8 cellular contexts compared by ENCODE assay signal in the genomic region with DNA sequence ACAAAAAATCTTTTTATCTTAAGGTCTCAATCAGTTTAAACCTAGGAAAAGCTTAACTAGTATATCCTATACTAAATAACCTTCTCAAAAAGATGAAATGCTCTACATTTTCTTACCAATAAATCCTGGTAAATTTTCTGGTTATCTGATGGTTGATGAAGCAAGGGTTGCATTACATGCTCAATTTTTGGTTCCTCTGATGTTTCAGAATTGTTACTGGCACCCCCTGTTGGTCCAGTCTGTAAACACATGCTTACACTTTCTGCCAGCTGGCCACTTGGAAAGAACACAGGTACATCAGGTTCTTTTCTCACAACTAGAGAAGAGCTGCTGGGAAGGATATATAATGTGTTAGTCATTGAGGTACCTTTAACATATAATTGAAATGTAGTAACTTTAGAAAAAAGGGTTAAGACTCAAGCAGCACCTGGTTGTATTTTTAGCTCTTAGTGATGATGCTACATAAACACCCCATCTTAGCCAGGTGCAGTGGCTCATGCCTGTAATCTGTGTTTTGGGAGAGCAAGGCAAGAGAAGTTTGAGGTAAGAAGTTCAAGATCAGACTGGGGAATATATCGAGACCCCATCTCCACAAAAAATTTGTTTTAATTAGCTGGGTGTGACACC. TPM values are rescaled to one million over a fixed set of nuclear protein-coding genes. Genes with fewer than 3 reads are reported as not detected.
DNase-seq lines count a peak whose midpoint lies in the region; ATAC-seq and TF ChIP-seq lines count a peak whose summit lies in the region.

No MANE protein-coding gene starts in this region.

- H3K27me3 ChIP-seq in SU-DHL-6 (ENCODE audit: low read length) (no peaks in the 10 kb centered on the region), uterus (no peaks in the 10 kb centered on the region)

- H3K4me3 ChIP-seq in SU-DHL-6 (ENCODE audit: insufficient read depth, low read length, poor library complexity, severe bottlenecking) (no peak overlapping the region), uterus (no peak overlapping the region)

- peaks cover 5% of the 10 kb centered on the region; the same call in 1 of the 2 replicates for H3F3A ChIP-seq in SU-DHL-6 (ENCODE audit: insufficient read depth)

- H3K9ac ChIP-seq in SU-DHL-6 (ENCODE audit: low read length), result no peak overlapping the region

- ATAC-seq in left cardiac atrium, result no peak
- ATAC-seq in Right ventricle myocardium superior (ENCODE audit: poor library complexity), result no peak
- ATAC-seq in GM18517 (IDR thresholded peaks at IDR 0.05; ENCODE audit: unreplicated experiment), result no peak

- no peak overlapping the region for H2AFZ ChIP-seq in SU-DHL-6 (ENCODE audit: low read depth, low read length, severe bottlenecking)

- DNase-seq in left cardiac atrium (peak; percentile 29), Right ventricle myocardium superior (no peak), cerebellum (ENCODE audit: low spot score) (peak; percentile 6), medulla oblongata (ENCODE audit: extremely low spot score) (peak; percentile 47), uterus (no peak)

- intact Hi-C loops in left cardiac atrium (cut with DNase I), result loop anchor here in 1 of 2 donors (10.0 kb wide), 1 partner anchor 78 kb away; no protein-coding TSS in a partner anchor
- intact Hi-C loops in Right ventricle myocardium superior (cut with DNase I), result no loop called here
- intact Hi-C loops in uterus (cut with DNase I; ENCODE audit: low total_unique reads), result no loop called here

- H3K4me1 ChIP-seq in uterus, result no peaks in the 10 kb centered on the region

- TF ChIP-seq EP300 in Ishikawa (IDR thresholded peaks at IDR 0.05; ENCODE audit: borderline replicate concordance), result no peak

- H3K79me2 ChIP-seq in SU-DHL-6 (ENCODE audit: insufficient read depth, low read length), result no peaks in the 10 kb centered on the region

- no peaks in the 10 kb centered on the region; the same call in 1 of the 2 replicates for H4K20me1 ChIP-seq in SU-DHL-6 (ENCODE audit: low read depth, low read length)

- H3K27ac ChIP-seq in SU-DHL-6 (ENCODE audit: low read depth, low read length) (no peak overlapping the region), uterus (no peak overlapping the region)

- TF ChIP-seq POLR2A in uterus (IDR thresholded peaks at IDR 0.05), result no peak

- TF ChIP-seq CTCF in SU-DHL-6 (IDR thresholded peaks at IDR 0.05; ENCODE audit: insufficient read depth, low read length, poor library complexity, severe bottlenecking) (peak; percentile 49), uterus (IDR thresholded peaks at IDR 0.05) (peak in 3 of 4 experiments; percentile 32 to 69 (median 43))

- H3K36me3 ChIP-seq in SU-DHL-6 (ENCODE audit: low read length) (peaks cover 44% of the 10 kb centered on the region; the same call in 1 of the 2 replicates), uterus (no peaks in the 10 kb centered on the region)

- H3K9me3 ChIP-seq in SU-DHL-6 (ENCODE audit: insufficient read depth, low read length) (no peaks in the 10 kb centered on the region), uterus (no peaks in the 10 kb centered on the region)

- H3K4me2 ChIP-seq in SU-DHL-6 (ENCODE audit: low read depth, low read length, poor library complexity, severe bottlenecking), result no peak overlapping the region

- H3K9me2 ChIP-seq in SU-DHL-6 (replicated peaks; ENCODE audit: insufficient read depth, low read length), result no peaks in the 10 kb centered on the region

- TF ChIP-seq RAD21 in Ishikawa (IDR thresholded peaks at IDR 0.05; ENCODE audit: low read depth), result peak; percentile 57

TF ChIP-seq in Ishikawa, 13 proteins besides CTCF, POLR2A, EP300 and RAD21:
- TF ChIP-seq, protein P1, sequence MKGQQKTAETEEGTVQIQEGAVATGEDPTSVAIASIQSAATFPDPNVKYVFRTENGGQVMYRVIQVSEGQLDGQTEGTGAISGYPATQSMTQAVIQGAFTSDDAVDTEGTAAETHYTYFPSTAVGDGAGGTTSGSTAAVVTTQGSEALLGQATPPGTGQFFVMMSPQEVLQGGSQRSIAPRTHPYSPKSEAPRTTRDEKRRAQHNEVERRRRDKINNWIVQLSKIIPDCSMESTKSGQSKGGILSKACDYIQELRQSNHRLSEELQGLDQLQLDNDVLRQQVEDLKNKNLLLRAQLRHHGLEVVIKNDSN (IDR thresholded peaks at IDR 0.05), result no peak
- TF ChIP-seq CREB1 (IDR thresholded peaks at IDR 0.05; ENCODE audit: low read depth), result no peak
- TF ChIP-seq ZBTB7A (IDR thresholded peaks at IDR 0.05; ENCODE audit: low read depth), result no peak
- TF ChIP-seq FOXM1 (IDR thresholded peaks at IDR 0.05; ENCODE audit: borderline replicate concordance, low read depth), result no peak
- TF ChIP-seq, protein P2, sequence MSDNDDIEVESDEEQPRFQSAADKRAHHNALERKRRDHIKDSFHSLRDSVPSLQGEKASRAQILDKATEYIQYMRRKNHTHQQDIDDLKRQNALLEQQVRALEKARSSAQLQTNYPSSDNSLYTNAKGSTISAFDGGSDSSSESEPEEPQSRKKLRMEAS (IDR thresholded peaks at IDR 0.05), result no peak
- no peak for TF ChIP-seq TAF1 (IDR thresholded peaks at IDR 0.05; ENCODE audit: low read depth)
- TF ChIP-seq EGR1 (IDR thresholded peaks at IDR 0.05), result no peak
- no peak for TF ChIP-seq TEAD4 (IDR thresholded peaks at IDR 0.05)
- TF ChIP-seq TCF12 (IDR thresholded peaks at IDR 0.05; ENCODE audit: low read depth), result no peak
- TF ChIP-seq YY1 (IDR thresholded peaks at IDR 0.05; ENCODE audit: low read depth), result no peak
- no peak for TF ChIP-seq NFIC (IDR thresholded peaks at IDR 0.05)
- TF ChIP-seq, protein P3, sequence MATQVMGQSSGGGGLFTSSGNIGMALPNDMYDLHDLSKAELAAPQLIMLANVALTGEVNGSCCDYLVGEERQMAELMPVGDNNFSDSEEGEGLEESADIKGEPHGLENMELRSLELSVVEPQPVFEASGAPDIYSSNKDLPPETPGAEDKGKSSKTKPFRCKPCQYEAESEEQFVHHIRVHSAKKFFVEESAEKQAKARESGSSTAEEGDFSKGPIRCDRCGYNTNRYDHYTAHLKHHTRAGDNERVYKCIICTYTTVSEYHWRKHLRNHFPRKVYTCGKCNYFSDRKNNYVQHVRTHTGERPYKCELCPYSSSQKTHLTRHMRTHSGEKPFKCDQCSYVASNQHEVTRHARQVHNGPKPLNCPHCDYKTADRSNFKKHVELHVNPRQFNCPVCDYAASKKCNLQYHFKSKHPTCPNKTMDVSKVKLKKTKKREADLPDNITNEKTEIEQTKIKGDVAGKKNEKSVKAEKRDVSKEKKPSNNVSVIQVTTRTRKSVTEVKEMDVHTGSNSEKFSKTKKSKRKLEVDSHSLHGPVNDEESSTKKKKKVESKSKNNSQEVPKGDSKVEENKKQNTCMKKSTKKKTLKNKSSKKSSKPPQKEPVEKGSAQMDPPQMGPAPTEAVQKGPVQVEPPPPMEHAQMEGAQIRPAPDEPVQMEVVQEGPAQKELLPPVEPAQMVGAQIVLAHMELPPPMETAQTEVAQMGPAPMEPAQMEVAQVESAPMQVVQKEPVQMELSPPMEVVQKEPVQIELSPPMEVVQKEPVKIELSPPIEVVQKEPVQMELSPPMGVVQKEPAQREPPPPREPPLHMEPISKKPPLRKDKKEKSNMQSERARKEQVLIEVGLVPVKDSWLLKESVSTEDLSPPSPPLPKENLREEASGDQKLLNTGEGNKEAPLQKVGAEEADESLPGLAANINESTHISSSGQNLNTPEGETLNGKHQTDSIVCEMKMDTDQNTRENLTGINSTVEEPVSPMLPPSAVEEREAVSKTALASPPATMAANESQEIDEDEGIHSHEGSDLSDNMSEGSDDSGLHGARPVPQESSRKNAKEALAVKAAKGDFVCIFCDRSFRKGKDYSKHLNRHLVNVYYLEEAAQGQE (IDR thresholded peaks at IDR 0.05; ENCODE audit: low read depth), result no peak
- no peak for TF ChIP-seq CEBPB (IDR thresholded peaks at IDR 0.05)

RNA-seq across cellular contexts. Expression of a gene that starts 30.9 kb away (rescaled TPM):
- total RNA-seq in left cardiac atrium (1 to 10 TPM; 4.0 to 5.1 TPM), Right ventricle myocardium superior (3.8 TPM), cerebellum (2.7 TPM), uterus (10 to 100 TPM in 3 of 4 donors, 1 to 10 TPM in 1; 4.8 to 20.7 (median 13.0) TPM)

RNA-seq across cellular contexts. Expression of a gene that starts 51.0 kb away (rescaled TPM):
- total RNA-seq in left cardiac atrium, result 1 to 10 TPM in 1 of 2 donors, under 1 TPM in 1; 0.81 to 1.4 TPM
- 0.65 TPM for total RNA-seq in Right ventricle myocardium superior
- total RNA-seq in cerebellum, result 10.9 TPM
- 10 to 100 TPM in 1 of 4 donors, 1 to 10 TPM in 2, under 1 TPM in 1; under 0.01 to 13.0 (median 1.9) TPM for total RNA-seq in uterus

Comparison
In these comparisons a context has a peak if more than half of its experiments do, and no peak if none do; other contexts are left out.
1. DNase-seq: peak in left cardiac atrium (single experiment), cerebellum (single experiment) and medulla oblongata (single experiment); none in Right ventricle myocardium superior (single experiment) and uterus (0 of 2).